26 cellular contexts compared by ENCODE assay signal in the genomic region with DNA sequence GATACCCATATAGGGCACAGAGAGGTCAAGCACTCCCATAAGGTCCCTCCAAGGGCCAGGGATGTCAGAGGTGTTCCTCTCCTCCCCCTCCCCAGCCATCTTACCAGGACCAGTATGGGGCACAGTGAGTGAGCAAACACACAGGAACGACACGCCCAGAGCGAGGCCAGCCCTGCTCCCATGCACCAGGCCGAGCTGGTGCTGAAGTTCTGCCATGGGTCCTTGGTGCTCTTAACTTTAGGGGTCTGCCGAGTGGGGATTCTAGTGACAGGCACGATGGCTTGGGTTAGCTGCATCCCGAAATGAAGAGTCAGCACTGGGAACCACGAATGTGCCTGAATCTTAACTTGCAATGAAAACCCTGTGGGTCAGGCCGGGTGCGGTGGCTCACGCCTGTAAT. TPM values are rescaled to one million over a fixed set of nuclear protein-coding genes. Genes with fewer than 3 reads are reported as not detected.
"Had no signal": no experiment of that assay in that cellular context is flagged by ENCODE, and none has a peak within 500 bp of the region (broad histone marks: within the 10 kb centered on the region; RNA-seq: fewer than 3 reads in every experiment).

No MANE protein-coding gene starts in this region.

- H3K9ac ChIP-seq: neural progenitor cell had no signal

- H3K4me2 ChIP-seq: neural progenitor cell had no signal

- H3K27ac Mint-ChIP-seq: neural progenitor cell; stimulated activated naive B cell treated with anti-CD40 and anti-IgM and Interleukin-4, amounts not matched to agents 10 μg/mL and 1 μg/mL and 100 μg/mL, for 72 hours; stimulated activated naive CD8-positive, alpha-beta T cell treated with anti-CD3 and anti-CD28 coated beads, Interleukin-15, Interleukin-2, amounts not matched to agents 100 ng/mL and 50 ng/mL, for 24 hours had no signal

- H3K4me3 ChIP-seq: colonic mucosa, esophagus squamous epithelium, heart right ventricle, lower lobe of right lung, neural progenitor cell, prostate gland, right atrium auricular region, sigmoid colon, transverse colon, upper lobe of right lung, vagina had no signal

- H3K4me3 Mint-ChIP-seq: neural progenitor cell; stimulated activated naive B cell treated with anti-CD40 and anti-IgM and Interleukin-4, amounts not matched to agents 10 μg/mL and 1 μg/mL and 100 μg/mL, for 72 hours; stimulated activated naive CD8-positive, alpha-beta T cell treated with anti-CD3 and anti-CD28 coated beads, Interleukin-15, Interleukin-2, amounts not matched to agents 100 ng/mL and 50 ng/mL, for 24 hours had no signal

- H2AFZ ChIP-seq: neural progenitor cell had no signal

- H3K27me3 ChIP-seq: colonic mucosa, esophagus squamous epithelium, neural progenitor cell, right atrium auricular region, sigmoid colon, transverse colon, vagina had no signal

- H3K27ac ChIP-seq: colonic mucosa, heart right ventricle, lower lobe of right lung, neural progenitor cell, prostate gland, right atrium auricular region, sigmoid colon, upper lobe of right lung, vagina had no signal

- ATAC-seq: heart right ventricle; left ventricle myocardium superior; lower lobe of right lung; natural killer cell treated with Interleukin-12 subunit alpha and Interleukin-12 subunit beta and Interleukin-15 and Interleukin-18, amount 100 ng/mL, for 72 hours; stimulated activated naive B cell treated with anti-CD40 and anti-IgM and Interleukin-4, amounts not matched to agents 10 μg/mL and 1 μg/mL and 100 μg/mL, for 72 hours; upper lobe of right lung had no signal

- H3K36me3 Mint-ChIP-seq: neural progenitor cell; stimulated activated naive B cell treated with anti-CD40 and anti-IgM and Interleukin-4, amounts not matched to agents 10 μg/mL and 1 μg/mL and 100 μg/mL, for 72 hours had no signal

- H3K9me3 Mint-ChIP-seq: natural killer cell treated with Interleukin-12 subunit alpha and Interleukin-12 subunit beta and Interleukin-15 and Interleukin-18, amount 100 ng/mL, for 72 hours; neural progenitor cell; stimulated activated naive B cell treated with anti-CD40 and anti-IgM and Interleukin-4, amounts not matched to agents 10 μg/mL and 1 μg/mL and 100 μg/mL, for 72 hours; stimulated activated naive CD8-positive, alpha-beta T cell treated with anti-CD3 and anti-CD28 coated beads, Interleukin-15, Interleukin-2, amounts not matched to agents 100 ng/mL and 50 ng/mL, for 24 hours had no signal

- DNase-seq: colonic mucosa; dermis blood vessel endothelial cell; effector memory CD4-positive, alpha-beta T cell; erythroblast; esophagus squamous epithelium; foreskin melanocyte; glutamatergic neuron; heart right ventricle; hippocampal formation; kidney glomerular epithelial cell; left ventricle myocardium superior; lower lobe of right lung; nucleus accumbens; sigmoid colon; stimulated activated CD4-positive, alpha-beta T cell treated with anti-CD3 and anti-CD28 coated beads, Interleukin-2, amount 100 ng/mL, for 24 hours; stimulated activated CD4-positive, alpha-beta T cell treated with anti-CD3 and anti-CD28 coated beads, Interleukin-4, amount 100 ng/mL, for 24 hours; stimulated activated naive B cell treated with anti-CD40 and anti-IgM and Interleukin-4, amounts not matched to agents 10 μg/mL and 1 μg/mL and 100 μg/mL, for 72 hours; transverse colon; upper lobe of right lung had no signal

- H3K9me3 ChIP-seq: colonic mucosa, esophagus squamous epithelium, heart right ventricle, lower lobe of right lung, prostate gland, right atrium auricular region, sigmoid colon, transverse colon, upper lobe of right lung, vagina had no signal

- H3K36me3 ChIP-seq: colonic mucosa, esophagus squamous epithelium, heart right ventricle, lower lobe of right lung, neural progenitor cell, prostate gland, right atrium auricular region, sigmoid colon, transverse colon, upper lobe of right lung, vagina had no signal

- H3K4me1 ChIP-seq: colonic mucosa, lower lobe of right lung, neural progenitor cell, prostate gland, right atrium auricular region, sigmoid colon, upper lobe of right lung had no signal

- H3K4me1 Mint-ChIP-seq: neural progenitor cell had no signal

RNA-seq across cellular contexts. Expression of a gene that starts 50.0 kb away (rescaled TPM):
- total RNA-seq: osteocyte had no signal
